Comparison of ENCODE assay signal across 1 cellular context in genomic region chrX:130419263-130419662, GRCh38.
TF ChIP-seq lines count a peak whose summit lies in the region.

No MANE protein-coding gene starts in this region.

TF ChIP-seq in GM23338, 12 proteins besides CTCF, POLR2A, EP300 and RAD21:
- no peak for TF ChIP-seq ZNF331 (CRISPR knock-in tag; IDR thresholded peaks at IDR 0.05; ENCODE audit: low read depth)
- TF ChIP-seq POLR2AphosphoS5 (IDR thresholded peaks at IDR 0.05; ENCODE audit: low read depth): no peak
- TF ChIP-seq CREB1 (CRISPR knock-in tag; IDR thresholded peaks at IDR 0.05; ENCODE audit: low read depth): no peak
- no peak for TF ChIP-seq ZNF114 (CRISPR knock-in tag; IDR thresholded peaks at IDR 0.05)
- TF ChIP-seq, protein P1, sequence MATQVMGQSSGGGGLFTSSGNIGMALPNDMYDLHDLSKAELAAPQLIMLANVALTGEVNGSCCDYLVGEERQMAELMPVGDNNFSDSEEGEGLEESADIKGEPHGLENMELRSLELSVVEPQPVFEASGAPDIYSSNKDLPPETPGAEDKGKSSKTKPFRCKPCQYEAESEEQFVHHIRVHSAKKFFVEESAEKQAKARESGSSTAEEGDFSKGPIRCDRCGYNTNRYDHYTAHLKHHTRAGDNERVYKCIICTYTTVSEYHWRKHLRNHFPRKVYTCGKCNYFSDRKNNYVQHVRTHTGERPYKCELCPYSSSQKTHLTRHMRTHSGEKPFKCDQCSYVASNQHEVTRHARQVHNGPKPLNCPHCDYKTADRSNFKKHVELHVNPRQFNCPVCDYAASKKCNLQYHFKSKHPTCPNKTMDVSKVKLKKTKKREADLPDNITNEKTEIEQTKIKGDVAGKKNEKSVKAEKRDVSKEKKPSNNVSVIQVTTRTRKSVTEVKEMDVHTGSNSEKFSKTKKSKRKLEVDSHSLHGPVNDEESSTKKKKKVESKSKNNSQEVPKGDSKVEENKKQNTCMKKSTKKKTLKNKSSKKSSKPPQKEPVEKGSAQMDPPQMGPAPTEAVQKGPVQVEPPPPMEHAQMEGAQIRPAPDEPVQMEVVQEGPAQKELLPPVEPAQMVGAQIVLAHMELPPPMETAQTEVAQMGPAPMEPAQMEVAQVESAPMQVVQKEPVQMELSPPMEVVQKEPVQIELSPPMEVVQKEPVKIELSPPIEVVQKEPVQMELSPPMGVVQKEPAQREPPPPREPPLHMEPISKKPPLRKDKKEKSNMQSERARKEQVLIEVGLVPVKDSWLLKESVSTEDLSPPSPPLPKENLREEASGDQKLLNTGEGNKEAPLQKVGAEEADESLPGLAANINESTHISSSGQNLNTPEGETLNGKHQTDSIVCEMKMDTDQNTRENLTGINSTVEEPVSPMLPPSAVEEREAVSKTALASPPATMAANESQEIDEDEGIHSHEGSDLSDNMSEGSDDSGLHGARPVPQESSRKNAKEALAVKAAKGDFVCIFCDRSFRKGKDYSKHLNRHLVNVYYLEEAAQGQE (IDR thresholded peaks at IDR 0.05; ENCODE audit: unreplicated experiment): no peak
- no peak for TF ChIP-seq STAT1 (IDR thresholded peaks at IDR 0.05; ENCODE audit: unreplicated experiment)
- no peak for TF ChIP-seq EZH2phosphoT487 (IDR thresholded peaks at IDR 0.05; ENCODE audit: unreplicated experiment)
- TF ChIP-seq EZH2 (IDR thresholded peaks at IDR 0.05; ENCODE audit: low read depth, unreplicated experiment): no peak
